In the genomic region with DNA sequence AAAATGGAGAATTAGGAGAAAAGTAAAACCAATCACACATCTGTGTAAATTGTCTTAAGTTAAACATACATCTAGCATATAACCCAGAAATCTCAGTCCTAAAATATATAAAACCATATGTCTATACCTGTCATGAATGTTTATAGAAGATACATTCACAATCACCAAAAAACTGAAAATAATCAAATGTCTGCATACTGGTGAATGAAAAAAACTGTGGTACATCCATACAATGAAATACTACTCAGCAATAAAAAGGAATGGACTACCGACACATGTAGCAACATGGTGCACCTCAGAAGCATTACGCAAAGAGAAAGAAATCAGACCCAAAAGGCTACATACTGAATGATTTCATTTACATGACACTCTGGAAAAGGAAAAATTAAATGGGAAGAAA, we compare ENCODE assay signal across 37 cellular contexts. TPM values are rescaled to one million over a fixed set of nuclear protein-coding genes. Genes with fewer than 3 reads are reported as not detected.
"Had no signal": no experiment of that assay in that cellular context is flagged by ENCODE, and none has a peak within 500 bp of the region (broad histone marks: within the 10 kb centered on the region; RNA-seq: fewer than 3 reads in every experiment).

No MANE protein-coding gene starts in this region.

- H3K27ac Mint-ChIP-seq: activated CD4-positive, alpha-beta memory T cell treated with anti-CD3 and anti-CD28 coated beads, Interleukin-2, amount 10 ng/mL, durations not matched to agents 7 days and 5 days; activated CD4-positive, alpha-beta T cell treated with anti-CD3 and anti-CD28 coated beads for 36 hours; activated CD4-positive, alpha-beta T cell treated with anti-CD3 and anti-CD28 coated beads, Interleukin-2, amount 10 ng/mL, durations not matched to agents 7 days and 5 days; activated CD8-positive, alpha-beta memory T cell treated with anti-CD3 and anti-CD28 coated beads, Interleukin-2, amount 10 ng/mL, durations not matched to agents 7 days and 5 days; activated CD8-positive, alpha-beta T cell treated with anti-CD3 and anti-CD28 coated beads, Interleukin-2, amount 10 ng/mL, durations not matched to agents 7 days and 5 days; activated naive CD4-positive, alpha-beta T cell treated with anti-CD3 and anti-CD28 coated beads for 36 hours; activated naive CD4-positive, alpha-beta T cell treated with anti-CD3 and anti-CD28 coated beads, Interleukin-2, amount 50 U/mL, for 72 hours; activated naive CD8-positive, alpha-beta T cell treated with anti-CD3 and anti-CD28 coated beads for 36 hours; activated T-cell treated with anti-CD3 and anti-CD28 coated beads, Interleukin-2, amount 50 U/mL, for 24 hours; activated T-helper 2 cell treated with anti-CD3 and anti-CD28 coated beads, Interferon-gamma antibody, Interleukin-2, Interleukin-4, amounts not matched to agents 10 μg/mL and 5 μg/mL and 100 μg/mL, durations not matched to agents 14 hours and 24 hours and 36 hours; T-helper 1 cell treated with Interleukin-12 subunit alpha and Interleukin-12 subunit beta and Interleukin-4 antibody, amounts not matched to agents 30 μg/mL and 1 μg/mL, for 36 hours; T-helper 2 cell treated with Interferon-gamma antibody and Interleukin-4, amounts not matched to agents 5 μg/mL and 100 μg/mL, for 36 hours; WTC11 had no signal

- H3K36me3 Mint-ChIP-seq: activated CD8-positive, alpha-beta memory T cell treated with anti-CD3 and anti-CD28 coated beads, Interleukin-2, amount 10 ng/mL, durations not matched to agents 7 days and 5 days; activated naive CD8-positive, alpha-beta T cell treated with anti-CD3 and anti-CD28 coated beads for 36 hours had no signal

- ATAC-seq: activated CD4-positive, alpha-beta T cell treated with anti-CD3 and anti-CD28 coated beads for 36 hours; activated CD4-positive, CD25-positive, alpha-beta regulatory T cell treated with anti-CD3 and anti-CD28 coated beads, Interleukin-2, amount 50 U/mL, for 24 hours; activated CD8-positive, alpha-beta memory T cell treated with anti-CD3 and anti-CD28 coated beads, Interleukin-2, amount 10 ng/mL, durations not matched to agents 7 days and 5 days; activated CD8-positive, alpha-beta T cell treated with anti-CD3 and anti-CD28 coated beads, Interleukin-2, amount 10 ng/mL, durations not matched to agents 7 days and 5 days; activated naive CD4-positive, alpha-beta T cell treated with anti-CD3 and anti-CD28 coated beads, Interleukin-2, amount 50 U/mL, for 72 hours; body of pancreas; WTC11 had no signal

- H3K27me3 Mint-ChIP-seq: activated CD4-positive, alpha-beta memory T cell treated with anti-CD3 and anti-CD28 coated beads, Interleukin-2, amount 10 ng/mL, durations not matched to agents 7 days and 5 days; activated CD4-positive, alpha-beta T cell treated with anti-CD3 and anti-CD28 coated beads for 36 hours; activated CD4-positive, alpha-beta T cell treated with anti-CD3 and anti-CD28 coated beads, Interleukin-2, amount 10 ng/mL, durations not matched to agents 7 days and 5 days; activated CD8-positive, alpha-beta memory T cell treated with anti-CD3 and anti-CD28 coated beads, Interleukin-2, amount 10 ng/mL, durations not matched to agents 7 days and 5 days had no signal

- DNase-seq: activated CD4-positive, alpha-beta memory T cell treated with anti-CD3 and anti-CD28 coated beads, Interleukin-2, amount 10 ng/mL, durations not matched to agents 7 days and 5 days; activated CD4-positive, alpha-beta T cell treated with anti-CD3 and anti-CD28 coated beads for 1 hour; activated CD4-positive, alpha-beta T cell treated with anti-CD3 and anti-CD28 coated beads for 36 hours; activated CD4-positive, alpha-beta T cell treated with anti-CD3 and anti-CD28 coated beads for 48 hours; activated CD4-positive, alpha-beta T cell treated with anti-CD3 and anti-CD28 coated beads, Interleukin-2, amount 10 ng/mL, durations not matched to agents 7 days and 5 days; activated CD4-positive, alpha-beta T cell treated with anti-CD3 and anti-CD28 coated beads, Interleukin-2, amount 50 U/mL, for 48 hours; activated CD4-positive, CD25-positive, alpha-beta regulatory T cell; activated CD8-positive, alpha-beta memory T cell treated with anti-CD3 and anti-CD28 coated beads for 24 hours; activated CD8-positive, alpha-beta memory T cell treated with anti-CD3 and anti-CD28 coated beads, Interleukin-2, amount 10 ng/mL, durations not matched to agents 7 days and 5 days; activated CD8-positive, alpha-beta memory T cell treated with anti-CD3 and anti-CD28 coated beads, Interleukin-2, amount 50 U/mL, for 48 hours; activated CD8-positive, alpha-beta T cell treated with anti-CD3 and anti-CD28 coated beads, Interleukin-2, amount 10 ng/mL, durations not matched to agents 7 days and 5 days; activated effector memory CD4-positive, alpha-beta T cell treated with Interleukin-2 at 50 U/mL for 16 hours; activated gamma-delta T cell treated with Interleukin-2 at 50 U/mL for 16 hours; activated naive CD4-positive, alpha-beta T cell; activated naive CD4-positive, alpha-beta T cell treated with anti-CD3 and anti-CD28 coated beads for 36 hours; activated naive CD4-positive, alpha-beta T cell treated with anti-CD3 and anti-CD28 coated beads, Interleukin-2, amount 50 U/mL, for 16 hours; activated naive CD8-positive, alpha-beta T cell treated with anti-CD3 and anti-CD28 coated beads for 36 hours; activated T-cell treated with anti-CD3 and anti-CD28 coated beads, Interleukin-2, amount 50 U/mL, for 24 hours; activated T-cell treated with anti-CD3 and anti-CD28 coated beads, Interleukin-2, amount 50 U/mL, for 48 hours; adrenal gland; amniotic stem cell; aorta; body of pancreas; brain microvascular endothelial cell; central memory CD4-positive, alpha-beta T cell; T-helper 2 cell; T-helper 9 cell; WERI-Rb-1 had no signal

- H3K4me1 Mint-ChIP-seq: activated CD4-positive, alpha-beta memory T cell treated with anti-CD3 and anti-CD28 coated beads, Interleukin-2, amount 10 ng/mL, durations not matched to agents 7 days and 5 days; activated CD4-positive, alpha-beta T cell treated with anti-CD3 and anti-CD28 coated beads for 36 hours; activated CD4-positive, alpha-beta T cell treated with anti-CD3 and anti-CD28 coated beads, Interleukin-2, amount 10 ng/mL, durations not matched to agents 7 days and 5 days; activated CD8-positive, alpha-beta memory T cell treated with anti-CD3 and anti-CD28 coated beads, Interleukin-2, amount 10 ng/mL, durations not matched to agents 7 days and 5 days; activated naive CD8-positive, alpha-beta T cell treated with anti-CD3 and anti-CD28 coated beads for 36 hours had no signal

- H3K36me3 ChIP-seq: adrenal gland, brain microvascular endothelial cell, breast epithelium, WERI-Rb-1 had no signal

- H3K4me3 ChIP-seq: adrenal gland, body of pancreas, breast epithelium had no signal

- H3K9me3 Mint-ChIP-seq: activated CD4-positive, alpha-beta T cell treated with anti-CD3 and anti-CD28 coated beads, Interleukin-2, amount 10 ng/mL, durations not matched to agents 7 days and 5 days; activated T-helper 2 cell treated with anti-CD3 and anti-CD28 coated beads, Interferon-gamma antibody, Interleukin-2, Interleukin-4, amounts not matched to agents 10 μg/mL and 5 μg/mL and 100 μg/mL, durations not matched to agents 14 hours and 24 hours and 36 hours had no signal

- H3K4me1 ChIP-seq: adrenal gland, breast epithelium had no signal

- H3K27me3 ChIP-seq: adrenal gland, body of pancreas, brain microvascular endothelial cell, breast epithelium had no signal

- H3K27ac ChIP-seq: adrenal gland, body of pancreas, brain microvascular endothelial cell, breast epithelium, WERI-Rb-1 had no signal

- H3K9me3 ChIP-seq: adrenal gland, body of pancreas had no signal

- FAIRE-seq: astrocyte, colon had no signal

- H3K4me3 Mint-ChIP-seq: activated CD4-positive, alpha-beta memory T cell treated with anti-CD3 and anti-CD28 coated beads, Interleukin-2, amount 10 ng/mL, durations not matched to agents 7 days and 5 days; activated CD4-positive, alpha-beta T cell treated with anti-CD3 and anti-CD28 coated beads for 36 hours; activated CD4-positive, alpha-beta T cell treated with anti-CD3 and anti-CD28 coated beads, Interleukin-2, amount 10 ng/mL, durations not matched to agents 7 days and 5 days; activated CD8-positive, alpha-beta memory T cell treated with anti-CD3 and anti-CD28 coated beads, Interleukin-2, amount 10 ng/mL, durations not matched to agents 7 days and 5 days; activated CD8-positive, alpha-beta T cell treated with anti-CD3 and anti-CD28 coated beads, Interleukin-2, amount 10 ng/mL, durations not matched to agents 7 days and 5 days; activated naive CD4-positive, alpha-beta T cell treated with anti-CD3 and anti-CD28 coated beads for 36 hours; activated naive CD8-positive, alpha-beta T cell treated with anti-CD3 and anti-CD28 coated beads for 36 hours; activated T-cell treated with anti-CD3 and anti-CD28 coated beads, Interleukin-2, amount 50 U/mL, for 24 hours; T-helper 1 cell treated with Interleukin-12 subunit alpha and Interleukin-12 subunit beta and Interleukin-4 antibody, amounts not matched to agents 30 μg/mL and 1 μg/mL, for 36 hours; T-helper 2 cell treated with Interferon-gamma antibody and Interleukin-4, amounts not matched to agents 5 μg/mL and 100 μg/mL, for 36 hours; WTC11 had no signal

RNA-seq across cellular contexts. Expression of gene SEC16B, which starts 47.7 kb away (rescaled TPM):
- total RNA-seq: activated CD4-positive, alpha-beta memory T cell treated with anti-CD3 and anti-CD28 coated beads, Interleukin-2, amount 10 ng/mL, durations not matched to agents 7 days and 5 days; activated CD4-positive, alpha-beta T cell treated with anti-CD3 and anti-CD28 coated beads for 36 hours; activated CD8-positive, alpha-beta T cell treated with anti-CD3 and anti-CD28 coated beads, Interleukin-2, amount 10 ng/mL, durations not matched to agents 7 days and 5 days; activated naive CD4-positive, alpha-beta T cell treated with anti-CD3 and anti-CD28 coated beads for 36 hours; activated naive CD4-positive, alpha-beta T cell treated with anti-CD3 and anti-CD28 coated beads, Interleukin-2, amount 50 U/mL, for 72 hours; activated naive CD8-positive, alpha-beta T cell treated with anti-CD3 and anti-CD28 coated beads for 36 hours; activated T-helper 2 cell treated with anti-CD3 and anti-CD28 coated beads, Interferon-gamma antibody, Interleukin-2, Interleukin-4, amounts not matched to agents 10 μg/mL and 5 μg/mL and 100 μg/mL, durations not matched to agents 14 hours and 24 hours and 36 hours had no signal
